9 cellular contexts compared by ENCODE assay signal in genomic region chr6:16503919-16504554, GRCh38.
A peak's percentile ranks its signal among the peaks of the same experiment; 100 is the strongest.
DNase-seq lines count a peak whose midpoint lies in the region; ATAC-seq and TF ChIP-seq lines count a peak whose summit lies in the region.
"Had no signal": no experiment of that assay in that cellular context is flagged by ENCODE, and none has a peak within 500 bp of the region (broad histone marks: within the 10 kb centered on the region; RNA-seq: fewer than 3 reads in every experiment).

No MANE protein-coding gene starts in this region.

- intact Hi-C loops in left lung (cut with DNase I) = loop anchor here in 1 of 2 donors (10.0 kb wide), 1 partner anchor 169 kb away; no protein-coding TSS in a partner anchor
- intact Hi-C loops in left ventricle myocardium inferior (cut with micrococcal nuclease) = no loop called here
- intact Hi-C loops in sigmoid colon (cut with DNase I) = loop anchor here (10.0 kb wide), 1 partner anchor 461 kb away; no protein-coding TSS in a partner anchor

- TF ChIP-seq EP300 in sigmoid colon (IDR thresholded peaks at IDR 0.05) = no peak

- no peak for TF ChIP-seq POLR2A in sigmoid colon (IDR thresholded peaks at IDR 0.05)

- TF ChIP-seq CTCF in left lung (IDR thresholded peaks at IDR 0.05) (no peak), left ventricle myocardium inferior (IDR thresholded peaks at IDR 0.05; ENCODE audit: borderline replicate concordance) (no peak), sigmoid colon (IDR thresholded peaks at IDR 0.05) (no peak)

- no peak overlapping the region for H3K4me3 ChIP-seq in left lung
- H3K4me3 ChIP-seq in left ventricle myocardium inferior = no peak overlapping the region
- no peak overlapping the region for H3K4me3 ChIP-seq in sigmoid colon

- peaks cover 3 to 23% of the 10 kb centered on the region in 2 donors for H3K4me1 ChIP-seq in left lung
- H3K4me1 ChIP-seq in left ventricle myocardium inferior = peaks cover 20% of the 10 kb centered on the region
- H3K4me1 ChIP-seq in sigmoid colon = peaks cover 0 to 27% (median 25%) of the 10 kb centered on the region in 4 donors

- H3K36me3 ChIP-seq in left lung (no peaks in the 10 kb centered on the region), left ventricle myocardium inferior (no peaks in the 10 kb centered on the region), sigmoid colon (no peaks in the 10 kb centered on the region)

- H3K4me3 Mint-ChIP-seq in effector memory CD8-positive, alpha-beta T cell = peak overlapping the region; percentile 55 to 66

- peak overlapping the region; percentile 15 to 82 for H3K27ac Mint-ChIP-seq in effector memory CD8-positive, alpha-beta T cell

- peaks cover 3% of the 10 kb centered on the region for H3K36me3 Mint-ChIP-seq in effector memory CD8-positive, alpha-beta T cell (ENCODE audit: insufficient read depth)

- DNase-seq in effector memory CD8-positive, alpha-beta T cell = peak; percentile 21 to 36 (median 30)
- DNase-seq in left lung = no peak
- DNase-seq in left ventricle myocardium inferior = no peak
- no peak for DNase-seq in H4 (ENCODE audit: low spot score)
- no peak for DNase-seq in sigmoid colon
- DNase-seq: NCI-H510A treated with DMSO at 0.1 percent for 48 hours had no signal

- no peaks in the 10 kb centered on the region for H3K27me3 Mint-ChIP-seq in effector memory CD8-positive, alpha-beta T cell

- 56 to 85% methylated on average over 2 of the region's 2 CpGs for WGBS in sigmoid colon, 2 donors

- H3K9me3 ChIP-seq in left lung = no peaks in the 10 kb centered on the region
- peaks cover 3% of the 10 kb centered on the region for H3K9me3 ChIP-seq in left ventricle myocardium inferior (replicated peaks)
- no peaks in the 10 kb centered on the region for H3K9me3 ChIP-seq in sigmoid colon

- H3K27ac ChIP-seq in left lung (no peak overlapping the region), left ventricle myocardium inferior (replicated peaks) (no peak overlapping the region), sigmoid colon (peak overlapping the region in 2 of 4 donors; percentile 70 to 73)

- H3K4me1 Mint-ChIP-seq in effector memory CD8-positive, alpha-beta T cell (ENCODE audit: low read depth in 2 of 2) = peaks cover 21 to 27% of the 10 kb centered on the region in 2 donors

- ATAC-seq in GM18502 (IDR thresholded peaks at IDR 0.05; ENCODE audit: poor library complexity, unreplicated experiment) (peak; percentile 80), GM21717 (IDR thresholded peaks at IDR 0.05; ENCODE audit: unreplicated experiment) (peak; percentile 83), HG03571 (IDR thresholded peaks at IDR 0.05; ENCODE audit: unreplicated experiment) (peak; percentile 74), left lung (no peak)
- ATAC-seq in effector memory CD8-positive, alpha-beta T cell (replicated peaks) = peak; percentile 95

- no peaks in the 10 kb centered on the region for H3K9me3 Mint-ChIP-seq in effector memory CD8-positive, alpha-beta T cell

- H3K27me3 ChIP-seq in left lung (no peaks in the 10 kb centered on the region), left ventricle myocardium inferior (ENCODE audit: low read depth) (no peaks in the 10 kb centered on the region), sigmoid colon (no peaks in the 10 kb centered on the region)

Comparison
In these comparisons a context has a peak if more than half of its experiments do, and no peak if none do; other contexts are left out.
1. DNase-seq: peak in effector memory CD8-positive, alpha-beta T cell (3 of 3); none in left lung (0 of 2), left ventricle myocardium inferior (single experiment), H4 (single experiment) and sigmoid colon (single experiment).